8 cellular contexts compared by ENCODE assay signal in the genomic region with DNA sequence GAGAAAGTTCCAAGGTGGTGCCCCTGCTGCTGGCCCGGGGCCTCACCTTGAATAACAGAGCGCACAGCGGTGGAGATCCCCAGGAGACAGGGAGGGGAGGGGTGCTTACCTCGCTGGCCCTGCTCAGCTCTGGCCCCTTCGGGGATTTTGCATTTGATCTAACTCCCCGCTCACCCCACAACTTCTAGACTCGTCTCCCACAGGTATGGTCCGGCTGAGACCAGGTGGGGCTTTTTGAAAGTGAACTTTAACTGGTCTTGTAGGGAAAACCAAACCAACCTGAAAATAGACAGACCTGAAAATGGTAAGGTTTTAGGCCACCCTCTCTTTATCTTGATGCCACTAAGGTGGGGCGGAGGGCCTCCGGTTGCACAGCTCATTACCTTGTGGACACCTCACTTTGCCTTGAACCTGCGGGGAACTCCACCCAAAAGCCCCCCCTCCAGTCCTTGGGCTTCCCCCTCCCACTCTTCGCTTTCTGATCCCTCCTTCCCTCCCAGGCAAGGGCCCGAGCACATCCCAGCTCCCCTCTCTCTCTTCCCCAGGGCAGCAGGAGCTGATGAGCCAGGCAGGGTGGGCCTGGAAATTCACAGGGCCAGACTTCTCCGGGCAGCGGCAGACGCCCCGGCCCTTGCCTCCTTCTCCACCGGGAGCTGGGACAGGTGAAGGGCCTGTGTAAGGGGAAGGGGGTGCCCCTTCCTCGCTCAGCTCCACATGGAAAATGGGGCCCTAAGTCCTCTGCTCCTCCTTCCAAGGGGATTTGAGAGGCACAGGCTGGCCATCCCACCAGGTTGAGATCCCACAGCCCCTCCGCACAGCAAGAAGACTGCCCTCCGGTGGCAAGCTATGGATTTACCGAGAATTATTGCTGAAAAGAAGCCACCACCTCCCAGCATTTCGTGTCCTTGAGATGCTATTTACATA. TPM values are rescaled to one million over a fixed set of nuclear protein-coding genes. Genes with fewer than 3 reads are reported as not detected.
DNase-seq lines count a peak whose midpoint lies in the region; ATAC-seq and TF ChIP-seq lines count a peak whose summit lies in the region.

No MANE protein-coding gene starts in this region.

- H3K27me3 Mint-ChIP-seq in Caco-2 (ENCODE audit: insufficient read depth, unreplicated experiment): no peaks in the 10 kb centered on the region
- peaks cover 12% of the 10 kb centered on the region for H3K27me3 Mint-ChIP-seq in activated naive CD8-positive, alpha-beta T cell treated with anti-CD3 and anti-CD28 coated beads, Interleukin-2, amount 50 U/mL, for 24 hours
- H3K27me3 Mint-ChIP-seq in immature natural killer cell (ENCODE audit: low read depth in 3 of 3): peaks cover 2 to 7% (median 6%) of the 10 kb centered on the region in 3 donors

- H3K27ac Mint-ChIP-seq in Caco-2 (ENCODE audit: unreplicated experiment) (no peak overlapping the region), immature natural killer cell (no peak overlapping the region)
- peak overlapping the region; percentile 26 for H3K27ac Mint-ChIP-seq in activated naive CD8-positive, alpha-beta T cell treated with anti-CD3 and anti-CD28 coated beads, Interleukin-2, amount 50 U/mL, for 24 hours

- intact Hi-C loops in Caco-2 (cut with micrococcal nuclease; ENCODE audit: unreplicated experiment): no loop called here
- intact Hi-C loops in testis (cut with DNase I; ENCODE audit: low total_unique reads): no loop called here

- CTCF ChIA-PET in Caco-2 (lab: Charles Lee): interaction anchor here (0.6 to 1.5 kb wide), 7 partner anchors 10 to 171 kb away, joined by 3 to 8 read pairs (median 3); partner anchors contain the start of gene MIIP

- H3K9me3 ChIP-seq in Caco-2 (no peaks in the 10 kb centered on the region), testis (no peaks in the 10 kb centered on the region)

- H3K9me3 Mint-ChIP-seq in Caco-2 (ENCODE audit: unreplicated experiment): no peaks in the 10 kb centered on the region
- H3K9me3 Mint-ChIP-seq in activated naive CD8-positive, alpha-beta T cell treated with anti-CD3 and anti-CD28 coated beads, Interleukin-2, amount 50 U/mL, for 24 hours: peaks cover 7% of the 10 kb centered on the region
- H3K9me3 Mint-ChIP-seq in immature natural killer cell: no peaks in the 10 kb centered on the region

- H3K36me3 ChIP-seq in Caco-2 (ENCODE audit: control insufficient read depth, insufficient read depth, low read length) (no peaks in the 10 kb centered on the region), testis (ENCODE audit: low read depth, missing control alignments) (no peaks in the 10 kb centered on the region)

- TF ChIP-seq POLR2A in testis (IDR thresholded peaks at IDR 0.05): no peak

- H3K36me3 Mint-ChIP-seq in Caco-2 (ENCODE audit: insufficient read depth, unreplicated experiment): no peaks in the 10 kb centered on the region
- peaks cover 2% of the 10 kb centered on the region for H3K36me3 Mint-ChIP-seq in activated naive CD8-positive, alpha-beta T cell treated with anti-CD3 and anti-CD28 coated beads, Interleukin-2, amount 50 U/mL, for 24 hours (ENCODE audit: low read depth)
- peaks cover 4% of the 10 kb centered on the region in 3 donors for H3K36me3 Mint-ChIP-seq in immature natural killer cell

- H3K27me3 ChIP-seq in Caco-2 (replicated peaks; ENCODE audit: control insufficient read depth, insufficient read depth, low read length) (no peaks in the 10 kb centered on the region), testis (no peaks in the 10 kb centered on the region)

- DNase-seq in Caco-2: peak; percentile 42 to 47
- DNase-seq in NOMO-1 treated with DMSO at 0.1 percent for 48 hours (lab: John Stamatoyannopoulos, UW; ENCODE audit: unreplicated experiment): peak; percentile 3
- peak; percentile 66 for DNase-seq in activated naive CD8-positive, alpha-beta T cell treated with anti-CD3 and anti-CD28 coated beads, Interleukin-2, amount 50 U/mL, for 24 hours
- peak in 2 of 3 donors; percentile 16 to 21 for DNase-seq in immature natural killer cell
- peak; percentile 73 for DNase-seq in testis
- no peak for DNase-seq in amniotic stem cell (lab: John Stamatoyannopoulos, UW)

- H3K4me1 Mint-ChIP-seq in Caco-2 (ENCODE audit: low read depth, unreplicated experiment) (peaks cover 8% of the 10 kb centered on the region), immature natural killer cell (peaks cover 17 to 23% of the 10 kb centered on the region in 2 donors)
- peaks cover 23% of the 10 kb centered on the region for H3K4me1 Mint-ChIP-seq in activated naive CD8-positive, alpha-beta T cell treated with anti-CD3 and anti-CD28 coated beads, Interleukin-2, amount 50 U/mL, for 24 hours

- no peak overlapping the region for H3K4me3 Mint-ChIP-seq in Caco-2 (ENCODE audit: unreplicated experiment)
- no peak overlapping the region for H3K4me3 Mint-ChIP-seq in activated naive CD8-positive, alpha-beta T cell treated with anti-CD3 and anti-CD28 coated beads, Interleukin-2, amount 50 U/mL, for 24 hours
- no peak overlapping the region for H3K4me3 Mint-ChIP-seq in immature natural killer cell

- H3K4me1 ChIP-seq in Caco-2: no peaks in the 10 kb centered on the region
- no peaks in the 10 kb centered on the region for H3K4me1 ChIP-seq in testis

- H3K27ac ChIP-seq in testis: no peak overlapping the region

- ATAC-seq in GM18867 (IDR thresholded peaks at IDR 0.05; ENCODE audit: unreplicated experiment): peak; percentile 59
- ATAC-seq in HG03139 (IDR thresholded peaks at IDR 0.05; ENCODE audit: unreplicated experiment): peak; percentile 48
- ATAC-seq in activated naive CD8-positive, alpha-beta T cell treated with anti-CD3 and anti-CD28 coated beads, Interleukin-2, amount 50 U/mL, for 24 hours: peak; percentile 54

- H3K4me3 ChIP-seq in Caco-2 (ENCODE audit: low read depth, low read length) (no peak overlapping the region), testis (no peak overlapping the region)

- TF ChIP-seq CTCF in Caco-2 (IDR thresholded peaks at IDR 0.05; ENCODE audit: insufficient read depth in 1 of 2, low read depth in 1 of 2, low read length in 1 of 2, severe bottlenecking in 1 of 2, unreplicated experiment in 1 of 2) (peak; percentile 42 to 45), testis (IDR thresholded peaks at IDR 0.05) (peak in 2 of 3 experiments; percentile 35 to 60)

- POLR2A ChIA-PET in Caco-2 (lab: Charles Lee): no interaction called here

- BruUV-seq in Caco-2 (replicated peaks; lab: Mats Ljungman, UMichigan): no TSS peak

- 48 to 54% methylated on average over 15 to 23 of the region's 23 CpGs for WGBS in testis, 2 donors

RNA-seq across cellular contexts. Expression of gene TNFRSF8, which starts 16.1 kb away (rescaled TPM):
- not detected in 2 replicates for total RNA-seq in Caco-2 (2022)
- polyA plus RNA-seq in immature natural killer cell: under 1 TPM in 1 of 3 donors, not detected in 2; 0.09 TPM
- 1 to 10 TPM; 5.4 to 6.9 TPM for total RNA-seq in testis
- polyA plus RNA-seq in testis (ENCODE audit: insufficient read depth, low read depth, low replicate concordance): 5.0 TPM

RNA-seq across cellular contexts. Expression of gene MIIP, which starts 59.9 kb away (rescaled TPM):
- total RNA-seq in Caco-2 (2022): 38.6 and 41.0 TPM in 2 replicates
- 10 to 100 TPM; 29.0 to 34.4 (median 32.4) TPM for polyA plus RNA-seq in immature natural killer cell
- 10 to 100 TPM; 69.8 to 83.9 TPM for total RNA-seq in testis
- 44.5 TPM for polyA plus RNA-seq in testis (ENCODE audit: insufficient read depth, low read depth, low replicate concordance)
